Comparison of ENCODE assay signal across 2 cellular contexts in genomic region chr2:11745613-11746375, GRCh38.
TF ChIP-seq lines count a peak whose summit lies in the region.

No MANE protein-coding gene starts in this region.

TF ChIP-seq in A549, 52 proteins besides CTCF, POLR2A, EP300 and RAD21 (continued from another document):
- TF ChIP-seq SMC3 (IDR thresholded peaks at IDR 0.05) (no peak), MAX (IDR thresholded peaks at IDR 0.05) (no peak), ZNF302 (CRISPR knock-in tag; IDR thresholded peaks at IDR 0.05) (no peak)

TF ChIP-seq in IMR-90, 13 proteins besides CTCF, POLR2A, EP300 and RAD21 (continued from another document):
- TF ChIP-seq ELK1 (IDR thresholded peaks at IDR 0.05; ENCODE audit: borderline replicate concordance, low read depth, low read length) (no peak), MXI1 (IDR thresholded peaks at IDR 0.05; ENCODE audit: borderline replicate concordance, low read depth, low read length) (no peak), USF2 (IDR thresholded peaks at IDR 0.05; ENCODE audit: low read depth, low read length) (no peak), FOS (IDR thresholded peaks at IDR 0.05; ENCODE audit: low read depth, low read length) (no peak), SMC3 (IDR thresholded peaks at IDR 0.05; ENCODE audit: low read depth, low read length) (no peak), NFE2L2 (IDR thresholded peaks at IDR 0.05; ENCODE audit: low read depth, low read length) (no peak), BHLHE40 (IDR thresholded peaks at IDR 0.05; ENCODE audit: low read depth, low read length) (no peak), CEBPB (IDR thresholded peaks at IDR 0.05; ENCODE audit: low read depth, low read length) (no peak), RCOR1 (IDR thresholded peaks at IDR 0.05; ENCODE audit: insufficient replicate concordance, low read length) (no peak)
